ENCODE assay signal across 16 cellular contexts in genomic region chr13:66543780-66544179, GRCh38.
DNase-seq lines count a peak whose midpoint lies in the region; ATAC-seq and TF ChIP-seq lines count a peak whose summit lies in the region.
"Had no signal": no experiment of that assay in that cellular context is flagged by ENCODE, and none has a peak within 500 bp of the region (broad histone marks: within the 10 kb centered on the region; RNA-seq: fewer than 3 reads in every experiment).

No MANE protein-coding gene starts in this region.

- intact Hi-C loops in Caco-2 (cut with micrococcal nuclease; ENCODE audit: unreplicated experiment), result loop anchor here (5.0 kb wide), 1 partner anchor 679 kb away; no protein-coding TSS in a partner anchor

- BruUV-seq in Caco-2 (replicated peaks; lab: Mats Ljungman, UMichigan), result no TSS peak

- H3K27ac ChIP-seq in Peyer's patch, result no peak overlapping the region

- H3K36me3 ChIP-seq in Caco-2 (ENCODE audit: control insufficient read depth, insufficient read depth, low read length), result no peaks in the 10 kb centered on the region
- no peaks in the 10 kb centered on the region for H3K36me3 ChIP-seq in Peyer's patch

- no peaks in the 10 kb centered on the region for H3K27me3 ChIP-seq in Caco-2 (replicated peaks; ENCODE audit: control insufficient read depth, insufficient read depth, low read length)
- H3K27me3 ChIP-seq in Peyer's patch, result no peaks in the 10 kb centered on the region

- POLR2A ChIA-PET in Caco-2 (lab: Charles Lee), result no interaction called here

- H3K36me3 Mint-ChIP-seq in Caco-2 (ENCODE audit: insufficient read depth, unreplicated experiment), result no peaks in the 10 kb centered on the region

- TF ChIP-seq CTCF in Caco-2 (IDR thresholded peaks at IDR 0.05; ENCODE audit: insufficient read depth in 1 of 2, low read depth in 1 of 2, low read length in 1 of 2, severe bottlenecking in 1 of 2, unreplicated experiment in 1 of 2), result peak; percentile 30 to 50
- TF ChIP-seq CTCF in NB4 (IDR thresholded peaks at IDR 0.05; ENCODE audit: low read depth, low read length), result peak; percentile 15
- peak; percentile 30 for TF ChIP-seq CTCF in choroid plexus epithelial cell (conservative IDR thresholded peaks at IDR 0.05; ENCODE audit: low read depth, low read length)
- TF ChIP-seq CTCF in Peyer's patch (IDR thresholded peaks at IDR 0.05), result no peak

- no peaks in the 10 kb centered on the region for H3K4me1 ChIP-seq in Caco-2
- no peaks in the 10 kb centered on the region for H3K4me1 ChIP-seq in Peyer's patch

- H3K9me3 Mint-ChIP-seq in Caco-2 (ENCODE audit: unreplicated experiment), result no peaks in the 10 kb centered on the region

- DNase-seq in Caco-2 (peak in 1 of 2 experiments; percentile 14), NB4 (ENCODE audit: low read depth) (peak; percentile 13), choroid plexus epithelial cell (ENCODE audit: low read depth) (no peak), NCI-H146 (lab: John Stamatoyannopoulos, UW) (no peak), Peyer's patch (no peak), CD1c-positive myeloid dendritic cell (ENCODE audit: extremely low spot score) (no peak), GF-D8 (lab: John Stamatoyannopoulos, UW) (no peak)
- DNase-seq: activated CD4-positive, alpha-beta T cell treated with anti-CD3 and anti-CD28 coated beads for 36 hours; activated T-cell treated with anti-CD3 and anti-CD28 coated beads, Interleukin-2, amount 50 U/mL, for 48 hours; amygdala; NCI-H1417; NCI-H524; right cardiac atrium; SK-N-SH; stimulated activated naive CD8-positive, alpha-beta T cell treated with anti-CD3 and anti-CD28 coated beads, Interleukin-15, amount 100 ng/mL, for 72 hours had no signal

- TF ChIP-seq POLR2A in NB4 (IDR thresholded peaks at IDR 0.05; ENCODE audit: extremely low read depth, insufficient read length) (no peak), Peyer's patch (IDR thresholded peaks at IDR 0.05) (no peak)

- no peak overlapping the region for H3K4me3 ChIP-seq in Caco-2 (ENCODE audit: low read depth, low read length)
- no peak overlapping the region for H3K4me3 ChIP-seq in NB4 (ENCODE audit: low read depth, low read length)
- H3K4me3 ChIP-seq in choroid plexus epithelial cell (ENCODE audit: low read depth, low read length), result no peak overlapping the region
- no peak overlapping the region for H3K4me3 ChIP-seq in Peyer's patch

- no peak overlapping the region for H3K4me3 Mint-ChIP-seq in Caco-2 (ENCODE audit: unreplicated experiment)
- H3K4me3 Mint-ChIP-seq: activated CD4-positive, alpha-beta T cell treated with anti-CD3 and anti-CD28 coated beads for 36 hours; stimulated activated naive CD8-positive, alpha-beta T cell treated with anti-CD3 and anti-CD28 coated beads, Interleukin-15, amount 100 ng/mL, for 72 hours had no signal

- ATAC-seq in GM19467 (IDR thresholded peaks at IDR 0.05; ENCODE audit: unreplicated experiment), result peak; percentile 47
- ATAC-seq: activated CD4-positive, alpha-beta T cell treated with anti-CD3 and anti-CD28 coated beads for 36 hours; right cardiac atrium; stimulated activated naive CD8-positive, alpha-beta T cell treated with anti-CD3 and anti-CD28 coated beads, Interleukin-15, amount 100 ng/mL, for 72 hours had no signal

- no peaks in the 10 kb centered on the region for H3K27me3 Mint-ChIP-seq in Caco-2 (ENCODE audit: insufficient read depth, unreplicated experiment)
- H3K27me3 Mint-ChIP-seq: activated CD4-positive, alpha-beta T cell treated with anti-CD3 and anti-CD28 coated beads for 36 hours; stimulated activated naive CD8-positive, alpha-beta T cell treated with anti-CD3 and anti-CD28 coated beads, Interleukin-15, amount 100 ng/mL, for 72 hours had no signal

- CTCF ChIA-PET in Caco-2 (lab: Charles Lee), result interaction anchor here (1.1 kb wide), 1 partner anchor 694 kb away, joined by 3 read pairs; no protein-coding TSS in a partner anchor

- no peak overlapping the region for H3K27ac Mint-ChIP-seq in Caco-2 (ENCODE audit: unreplicated experiment)
- H3K27ac Mint-ChIP-seq: activated CD4-positive, alpha-beta T cell treated with anti-CD3 and anti-CD28 coated beads for 36 hours; stimulated activated naive CD8-positive, alpha-beta T cell treated with anti-CD3 and anti-CD28 coated beads, Interleukin-15, amount 100 ng/mL, for 72 hours had no signal

- H3K9me3 ChIP-seq in Caco-2 (no peaks in the 10 kb centered on the region), Peyer's patch (no peaks in the 10 kb centered on the region)
- H3K9me3 ChIP-seq: SK-N-SH had no signal

- H3K4me1 Mint-ChIP-seq in Caco-2 (ENCODE audit: low read depth, unreplicated experiment), result no peaks in the 10 kb centered on the region
- H3K4me1 Mint-ChIP-seq: activated CD4-positive, alpha-beta T cell treated with anti-CD3 and anti-CD28 coated beads for 36 hours; stimulated activated naive CD8-positive, alpha-beta T cell treated with anti-CD3 and anti-CD28 coated beads, Interleukin-15, amount 100 ng/mL, for 72 hours had no signal

Comparison
In these comparisons a context has a peak if more than half of its experiments do, and no peak if none do; other contexts are left out.
1. CTCF ChIP-seq: peak in Caco-2 (2 of 2), NB4 (single experiment) and choroid plexus epithelial cell (single experiment); none in Peyer's patch (0 of 6).